Comparison of ENCODE assay signal across 13 cellular contexts in genomic region chr4:190015538-190016368, GRCh38. TPM values are rescaled to one million over a fixed set of nuclear protein-coding genes. Genes with fewer than 3 reads are reported as not detected.
A peak's percentile ranks its signal among the peaks of the same experiment; 100 is the strongest.
DNase-seq lines count a peak whose midpoint lies in the region; TF ChIP-seq lines count a peak whose summit lies in the region.
"Had no signal": no experiment of that assay in that cellular context is flagged by ENCODE, and none has a peak within 500 bp of the region (broad histone marks: within the 10 kb centered on the region; RNA-seq: fewer than 3 reads in every experiment).

No MANE protein-coding gene starts in this region.

- in situ Hi-C loops in HAP-1 (cut with MboI; ENCODE audit: low sequenced_read_pairs) = no loop called here

- intact Hi-C loops in A673 (cut with micrococcal nuclease; ENCODE audit: unreplicated experiment) = no loop called here

- TSS peak; percentile 32 for BruUV-seq in A673 (replicated peaks; lab: Mats Ljungman, UMichigan)

- peaks cover 82% of the 10 kb centered on the region for H3K27me3 Mint-ChIP-seq in activated naive CD8-positive, alpha-beta T cell treated with anti-CD3 and anti-CD28 coated beads for 36 hours

- peaks cover 11% of the 10 kb centered on the region for H3K9me3 Mint-ChIP-seq in activated naive CD8-positive, alpha-beta T cell treated with anti-CD3 and anti-CD28 coated beads for 36 hours

- CTCF ChIA-PET in A673 (lab: Charles Lee) = no interaction called here

- H3K36me3 ChIP-seq in A673 (ENCODE audit: insufficient read depth, low read length, poor library complexity, severe bottlenecking) (no peaks in the 10 kb centered on the region), ES-I3 (ENCODE audit: insufficient read depth, low read length) (no peaks in the 10 kb centered on the region), HAP-1 (replicated peaks) (no peaks in the 10 kb centered on the region)
- H3K36me3 ChIP-seq: BLaER1 treated with 17β-estradiol and CSF1 and Interleukin-3, amounts not matched to agents 10 nM and 100 nM; brain microvascular endothelial cell had no signal

- no peak overlapping the region for H3K27ac Mint-ChIP-seq in activated naive CD8-positive, alpha-beta T cell treated with anti-CD3 and anti-CD28 coated beads for 36 hours

- no peak for TF ChIP-seq CTCF in A673 (conservative IDR thresholded peaks at IDR 0.05; ENCODE audit: low read depth, low read length)

- no peaks in the 10 kb centered on the region for H3K9me3 ChIP-seq in A673 (ENCODE audit: low read depth, low read length, poor library complexity, severe bottlenecking)
- H3K9me3 ChIP-seq in ES-I3 (ENCODE audit: control insufficient read depth, insufficient read depth, low read length) = no peaks in the 10 kb centered on the region
- no peaks in the 10 kb centered on the region for H3K9me3 ChIP-seq in HAP-1

- peaks cover 4% of the 10 kb centered on the region for H3K36me3 Mint-ChIP-seq in activated naive CD8-positive, alpha-beta T cell treated with anti-CD3 and anti-CD28 coated beads for 36 hours

- no peak overlapping the region for H3K27ac ChIP-seq in A673 (ENCODE audit: low read depth, low read length, poor library complexity, severe bottlenecking)
- H3K27ac ChIP-seq: BLaER1 treated with 17β-estradiol and CSF1 and Interleukin-3, amounts not matched to agents 10 nM and 100 nM; brain microvascular endothelial cell had no signal

- peak overlapping the region; percentile 47 for H3K9ac ChIP-seq in ES-I3 (ENCODE audit: low read depth, low read length)
- H3K9ac ChIP-seq: BLaER1 treated with 17β-estradiol and CSF1 and Interleukin-3, amounts not matched to agents 10 nM and 100 nM had no signal

- peaks cover 35% of the 10 kb centered on the region for H3K4me1 Mint-ChIP-seq in activated naive CD8-positive, alpha-beta T cell treated with anti-CD3 and anti-CD28 coated beads for 36 hours

- H3K4me1 ChIP-seq in A673 (ENCODE audit: insufficient read depth, low read length, poor library complexity, severe bottlenecking) (no peaks in the 10 kb centered on the region), ES-I3 (ENCODE audit: insufficient read depth, low read length) (no peaks in the 10 kb centered on the region), HAP-1 (no peaks in the 10 kb centered on the region)
- H3K4me1 ChIP-seq: BLaER1 treated with 17β-estradiol and CSF1 and Interleukin-3, amounts not matched to agents 10 nM and 100 nM had no signal

- H3K27me3 ChIP-seq in A673 (replicated peaks; ENCODE audit: insufficient read depth, low read depth, low read length, poor library complexity) (peaks cover 68% of the 10 kb centered on the region), HAP-1 (ENCODE audit: low read depth) (no peaks in the 10 kb centered on the region)
- H3K27me3 ChIP-seq: BLaER1 treated with 17β-estradiol and CSF1 and Interleukin-3, amounts not matched to agents 10 nM and 100 nM had no signal

- DNase-seq in A673 (ENCODE audit: low spot score) (peak; percentile 4), left kidney (ENCODE audit: low read depth, low spot score) (peak; percentile 15), middle frontal gyrus (ENCODE audit: extremely low spot score, low spot score) (no peak), HAP-1 (ENCODE audit: low spot score in 2 of 2) (no peak), occipital lobe (lab: John Stamatoyannopoulos, UW) (no peak)
- DNase-seq in activated naive CD8-positive, alpha-beta T cell treated with anti-CD3 and anti-CD28 coated beads for 36 hours = no peak
- DNase-seq in activated CD4-positive, CD25-positive, alpha-beta regulatory T cell (lab: John Stamatoyannopoulos, UW) = no peak
- DNase-seq: brain microvascular endothelial cell, NCI-H1417 treated with DMSO at 0.1 percent for 48 hours, NCI-H748 treated with DMSO at 0.1 percent for 48 hours had no signal

- H3K4me3 Mint-ChIP-seq in activated naive CD8-positive, alpha-beta T cell treated with anti-CD3 and anti-CD28 coated beads for 36 hours = peak overlapping the region; percentile 7

- POLR2A ChIA-PET in A673 (lab: Charles Lee; ENCODE audit: low non-redundant PET) = no interaction called here

- H3K4me3 ChIP-seq in A673 (ENCODE audit: low read depth, low read length, poor library complexity, severe bottlenecking) (no peak overlapping the region), HAP-1 (no peak overlapping the region)
- H3K4me3 ChIP-seq: BLaER1 treated with 17β-estradiol and CSF1 and Interleukin-3, amounts not matched to agents 10 nM and 100 nM had no signal

RNA-seq across cellular contexts. Expression of gene FRG2, which starts 11.3 kb away (rescaled TPM):
- 67.1 and 79.1 TPM in 2 replicates for total RNA-seq in A673 (2021)
- under 1 TPM; 0.12 to 0.14 TPM for total RNA-seq in activated naive CD8-positive, alpha-beta T cell treated with anti-CD3 and anti-CD28 coated beads for 36 hours
- total RNA-seq in occipital lobe = not detected
- total RNA-seq: Right ventricle myocardium inferior had no signal

RNA-seq across cellular contexts. Expression of gene DBET, which starts 48.5 kb away (rescaled TPM):
- 0.09 TPM in 1 of 2 replicates, not detected in the other for total RNA-seq in A673 (2021)
- total RNA-seq in activated naive CD8-positive, alpha-beta T cell treated with anti-CD3 and anti-CD28 coated beads for 36 hours = not detected
- not detected for total RNA-seq in occipital lobe
- total RNA-seq: Right ventricle myocardium inferior had no signal

Comparison
In these comparisons a context has a peak if more than half of its experiments do, and no peak if none do; other contexts are left out.
1. DNase-seq: peak in A673 (single experiment) and left kidney (single experiment); none in activated naive CD8-positive, alpha-beta T cell treated with anti-CD3 and anti-CD28 coated beads for 36 hours (single experiment), middle frontal gyrus (single experiment), activated CD4-positive, CD25-positive, alpha-beta regulatory T cell (0 of 4), HAP-1 (0 of 2) and occipital lobe (single experiment).
2. RNA of gene FRG2, which starts 11.3 kb away (total RNA-seq): 67.1 to 79.1 TPM in A673; 0.12 to 0.14 TPM in activated naive CD8-positive, alpha-beta T cell treated with anti-CD3 and anti-CD28 coated beads for 36 hours and not detected in occipital lobe (single experiment); every median in the first group is over 10 times any median in the second.